31 cellular contexts compared by ENCODE assay signal in the genomic region with DNA sequence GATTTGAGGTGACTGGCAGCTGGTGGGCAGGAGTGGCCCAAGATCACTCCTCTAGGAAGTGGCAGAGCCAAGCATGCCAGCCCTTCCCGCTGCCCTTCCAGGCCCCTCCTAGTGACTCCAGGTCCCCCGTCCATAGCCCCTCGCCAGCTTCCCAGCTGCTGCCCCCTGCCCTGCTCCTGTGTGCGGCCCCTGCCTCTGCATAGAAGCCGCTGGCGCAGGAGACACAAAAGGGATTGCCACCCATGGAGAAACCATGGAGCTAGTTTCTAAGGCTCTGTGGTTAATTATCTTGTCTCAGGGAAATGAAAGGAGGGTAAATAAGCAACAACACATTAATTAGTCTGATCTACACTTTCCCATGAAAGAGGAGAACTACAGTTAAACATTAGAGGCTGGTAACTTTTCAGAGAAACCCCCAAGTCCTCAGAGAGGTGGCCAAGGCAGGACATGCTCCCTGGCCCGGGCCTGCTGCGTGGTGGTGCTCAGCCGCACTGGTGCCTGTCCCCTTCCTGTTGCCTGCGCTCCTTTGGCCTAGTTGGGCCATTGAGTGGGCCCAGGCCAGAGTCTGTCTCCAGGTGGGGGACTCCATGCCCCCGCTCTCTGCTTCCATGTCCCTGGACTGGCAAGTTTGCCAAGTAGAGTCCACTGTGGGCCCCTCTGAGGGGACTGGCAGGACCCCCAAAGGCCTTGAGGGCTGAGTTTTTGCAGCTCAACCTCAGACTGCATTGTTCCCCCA.
"Had no signal": no experiment of that assay in that cellular context is flagged by ENCODE, and none has a peak within 500 bp of the region (broad histone marks: within the 10 kb centered on the region; RNA-seq: fewer than 3 reads in every experiment).

No MANE protein-coding gene starts in this region.

- H3K4me1 ChIP-seq: breast epithelium, left lung, transverse colon had no signal

- H3K27ac Mint-ChIP-seq: activated CD4-positive, alpha-beta memory T cell treated with anti-CD3 and anti-CD28 coated beads, Interleukin-2, amount 10 ng/mL, durations not matched to agents 7 days and 5 days; activated naive CD4-positive, alpha-beta T cell treated with anti-CD3 and anti-CD28 coated beads, Interleukin-2, amount 10 ng/mL, durations not matched to agents 7 days and 5 days; activated T-cell treated with anti-CD3 and anti-CD28 coated beads, Interleukin-2, amount 50 U/mL, for 24 hours; natural killer cell treated with Interleukin-12 subunit alpha and Interleukin-12 subunit beta and Interleukin-15 and Interleukin-18, amount 100 ng/mL, for 72 hours; T-helper 17 cell had no signal

- H3K9me3 ChIP-seq: breast epithelium, esophagus squamous epithelium, left lung, mucosa of descending colon, neutrophil, ovary, testis, transverse colon had no signal

- H3K4me1 Mint-ChIP-seq: WTC11 had no signal

- ATAC-seq: left lung; mucosa of descending colon; natural killer cell treated with Interleukin-12 subunit alpha and Interleukin-12 subunit beta and Interleukin-15 and Interleukin-18, amount 100 ng/mL, for 72 hours; sciatic nerve; stimulated activated naive CD8-positive, alpha-beta T cell treated with anti-CD3 and anti-CD28 coated beads, Interleukin-15, Interleukin-2, amounts not matched to agents 100 U/mL and 50 U/mL, for 24 hours; T-helper 17 cell had no signal

- H3K36me3 ChIP-seq: breast epithelium, esophagus squamous epithelium, left lung, neutrophil, ovary had no signal

- H3K9me3 Mint-ChIP-seq: activated CD4-positive, alpha-beta memory T cell treated with anti-CD3 and anti-CD28 coated beads, Interleukin-2, amount 10 ng/mL, durations not matched to agents 7 days and 5 days; activated CD4-positive, alpha-beta T cell treated with anti-CD3 and anti-CD28 coated beads, Interleukin-2, amount 10 ng/mL, durations not matched to agents 7 days and 5 days; activated naive CD4-positive, alpha-beta T cell treated with anti-CD3 and anti-CD28 coated beads, Interleukin-2, amount 10 ng/mL, durations not matched to agents 7 days and 5 days; activated T-cell treated with anti-CD3 and anti-CD28 coated beads, Interleukin-2, amount 50 U/mL, for 24 hours; natural killer cell treated with Interleukin-12 subunit alpha and Interleukin-12 subunit beta and Interleukin-15 and Interleukin-18, amount 100 ng/mL, for 72 hours; WTC11 had no signal

- H3K4me3 ChIP-seq: breast epithelium, esophagus squamous epithelium, left lung, lung, mucosa of descending colon, ovary, skin epidermis, testis, transverse colon had no signal

- DNase-seq: activated CD4-positive, alpha-beta memory T cell treated with anti-CD3 and anti-CD28 coated beads, Interleukin-2, amount 10 ng/mL, durations not matched to agents 7 days and 5 days; activated CD4-positive, alpha-beta T cell treated with anti-CD3 and anti-CD28 coated beads for 1 hour; activated CD4-positive, alpha-beta T cell treated with anti-CD3 and anti-CD28 coated beads, Interleukin-2, amount 10 ng/mL, durations not matched to agents 7 days and 5 days; activated CD8-positive, alpha-beta memory T cell treated with anti-CD3 and anti-CD28 coated beads, Interleukin-2, amount 50 U/mL, for 48 hours; activated gamma-delta T cell; activated naive CD4-positive, alpha-beta T cell treated with anti-CD3 and anti-CD28 coated beads, Interleukin-2, amount 10 ng/mL, durations not matched to agents 7 days and 5 days; activated T-cell treated with anti-CD3 and anti-CD28 coated beads, Interleukin-2, amount 50 U/mL, for 24 hours; amygdala; central memory CD4-positive, alpha-beta T cell; dermis blood vessel endothelial cell; effector CD4-positive, alpha-beta T cell; esophagus squamous epithelium; foreskin melanocyte; ovary; stimulated activated CD4-positive, alpha-beta T cell treated with anti-CD3 and anti-CD28 coated beads, Interleukin-12 subunit alpha, Interleukin-12 subunit beta, amount 100 ng/mL, for 4 hours; stimulated activated CD4-positive, alpha-beta T cell treated with anti-CD3 and anti-CD28 coated beads, Interleukin-4, amount 100 ng/mL, for 1 hour; stimulated activated naive CD8-positive, alpha-beta T cell treated with anti-CD3 and anti-CD28 coated beads, Interleukin-15, Interleukin-2, amounts not matched to agents 100 U/mL and 50 U/mL, for 24 hours; T-helper 17 cell; T1000; testis; transverse colon had no signal

- H3K27ac ChIP-seq: breast epithelium, epithelial cell of prostate, esophagus squamous epithelium, left lung, neutrophil, ovary, testis, transverse colon had no signal

- H3K36me3 Mint-ChIP-seq: activated naive CD4-positive, alpha-beta T cell treated with anti-CD3 and anti-CD28 coated beads, Interleukin-2, amount 10 ng/mL, durations not matched to agents 7 days and 5 days; natural killer cell treated with Interleukin-12 subunit alpha and Interleukin-12 subunit beta and Interleukin-15 and Interleukin-18, amount 100 ng/mL, for 72 hours; WTC11 had no signal

- H3K27me3 Mint-ChIP-seq: activated T-cell treated with anti-CD3 and anti-CD28 coated beads, Interleukin-2, amount 50 U/mL, for 24 hours; natural killer cell treated with Interleukin-12 subunit alpha and Interleukin-12 subunit beta and Interleukin-15 and Interleukin-18, amount 100 ng/mL, for 72 hours; T-helper 17 cell had no signal

- H3K27me3 ChIP-seq: breast epithelium, left lung, ovary, testis, transverse colon had no signal

- H3K4me3 Mint-ChIP-seq: activated CD4-positive, alpha-beta memory T cell treated with anti-CD3 and anti-CD28 coated beads, Interleukin-2, amount 10 ng/mL, durations not matched to agents 7 days and 5 days; activated CD4-positive, alpha-beta T cell treated with anti-CD3 and anti-CD28 coated beads, Interleukin-2, amount 10 ng/mL, durations not matched to agents 7 days and 5 days; activated naive CD4-positive, alpha-beta T cell treated with anti-CD3 and anti-CD28 coated beads, Interleukin-2, amount 10 ng/mL, durations not matched to agents 7 days and 5 days; activated T-cell treated with anti-CD3 and anti-CD28 coated beads, Interleukin-2, amount 50 U/mL, for 24 hours; natural killer cell treated with Interleukin-12 subunit alpha and Interleukin-12 subunit beta and Interleukin-15 and Interleukin-18, amount 100 ng/mL, for 72 hours; T-helper 17 cell; WTC11 had no signal
